Comparison of ENCODE assay signal across 1 cellular context in genomic region chr20:19935842-19936241, GRCh38.
A peak's percentile ranks its signal among the peaks of the same experiment; 100 is the strongest.
TF ChIP-seq lines count a peak whose summit lies in the region.

No MANE protein-coding gene starts in this region.

TF ChIP-seq in H1, 55 proteins besides CTCF, POLR2A, EP300 and RAD21 (continued from another document):
- 0 out of 2 replicates have a peak, but pooled peaks have one; percentile 10 for TF ChIP-seq MAX (IDR thresholded peaks at IDR 0.05)
TF ChIP-seq in H1: peak in this region for 1.
